8 cellular contexts compared by ENCODE assay signal in the genomic region with DNA sequence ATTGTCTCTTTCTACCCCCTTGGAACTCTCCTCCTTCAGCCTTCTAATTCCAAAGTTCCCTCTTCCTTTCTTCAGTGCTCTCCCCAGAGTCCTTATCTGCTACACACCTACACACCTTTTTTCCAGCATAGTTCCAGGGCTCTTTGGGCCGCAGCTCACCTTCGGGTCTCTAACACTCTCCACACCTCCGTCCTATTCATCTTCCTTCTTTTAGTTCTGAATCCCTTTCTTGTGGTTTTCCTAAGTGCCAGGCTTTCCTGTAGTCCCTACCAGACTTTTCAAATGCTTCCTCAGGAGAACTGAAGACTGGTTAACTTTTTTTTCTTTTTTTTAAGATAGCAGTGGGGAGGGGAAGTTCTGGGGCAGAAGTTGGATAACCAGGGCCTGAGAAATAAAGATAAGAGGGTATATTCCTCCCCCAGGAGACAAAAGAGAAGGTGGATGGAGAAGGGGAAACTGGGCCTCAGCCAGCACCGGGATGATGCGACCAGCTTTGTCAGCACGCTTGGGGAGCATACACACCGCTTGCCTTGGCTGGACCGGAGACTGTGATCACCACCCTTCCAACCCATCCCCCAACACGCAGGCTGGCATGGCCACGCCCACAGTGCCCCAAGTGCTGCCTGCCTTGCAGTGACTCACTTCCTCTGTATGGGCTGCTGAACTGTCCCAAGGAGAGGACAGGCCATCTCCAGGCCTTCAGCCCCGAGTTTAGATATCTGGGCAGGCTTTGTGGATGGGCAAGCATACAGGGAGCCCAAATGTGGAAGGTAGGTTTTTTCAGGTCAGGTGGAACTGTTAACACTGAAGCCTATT. TPM values are rescaled to one million over a fixed set of nuclear protein-coding genes. Genes with fewer than 3 reads are reported as not detected.
DNase-seq lines count a peak whose midpoint lies in the region; ATAC-seq, FAIRE-seq and TF ChIP-seq lines count a peak whose summit lies in the region.

No MANE protein-coding gene starts in this region.

- CTCF ChIA-PET in activated CD8-positive, alpha-beta T cell treated with anti-CD3 and anti-CD28 coated beads, Interleukin-2, amount 10 ng/mL, durations not matched to agents 7 days and 5 days (lab: Charles Lee) = interaction anchor here (0.9 to 12.4 kb wide), 9 partner anchors 9 to 361 kb away, joined by 3 to 164 read pairs (median 7); partner anchors contain the start of genes ENSA and MINDY1
- CTCF ChIA-PET in H1 (lab: Charles Lee; ENCODE audit: partially characterized antibody) = interaction anchor here (0.6 to 14.5 kb wide), 13 partner anchors 8 to 608 kb away, joined by 3 to 183 read pairs (median 5); partner anchors contain the start of gene MINDY1

- H3K27ac Mint-ChIP-seq in activated CD8-positive, alpha-beta T cell treated with anti-CD3 and anti-CD28 coated beads, Interleukin-2, amount 10 ng/mL, durations not matched to agents 7 days and 5 days = peak overlapping the region; percentile 50
- H3K27ac Mint-ChIP-seq in glutamatergic neuron (ENCODE audit: unreplicated experiment) = no peak overlapping the region

- peaks cover 12% of the 10 kb centered on the region for H3K36me3 Mint-ChIP-seq in activated CD8-positive, alpha-beta T cell treated with anti-CD3 and anti-CD28 coated beads, Interleukin-2, amount 10 ng/mL, durations not matched to agents 7 days and 5 days (ENCODE audit: low read depth)
- no peaks in the 10 kb centered on the region for H3K36me3 Mint-ChIP-seq in glutamatergic neuron (ENCODE audit: unreplicated experiment)

- H3K23me2 ChIP-seq in H1 (ENCODE audit: low read depth, low read length) = peaks cover 12% of the 10 kb centered on the region

- WGBS in H1 (ENCODE audit: extremely low coverage in 1 of 2, insufficient coverage in 1 of 2, insufficient read length in 1 of 2, insufficient replicate concordance in 2 of 2, low coverage in 1 of 2, low lambda C conversion rate in 2 of 2, missing lambda C conversion rate in 1 of 2), 2 experiments = 71% methylated on average over 11 of the region's 11 CpGs; no CpG with 5 or more reads in 1 of the 2 experiments

- peak overlapping the region; percentile 7 for H4K5ac ChIP-seq in H1 (ENCODE audit: insufficient read length, low read depth, low read length)

- H4K91ac ChIP-seq in H1 (replicated peaks; ENCODE audit: insufficient read length, low read length) = peak overlapping the region; percentile 61

- no peak for TF ChIP-seq RAD21 in H1 (IDR thresholded peaks at IDR 0.05 in 1 of 2, conservative IDR thresholded peaks at IDR 0.05 in 1 of 2; ENCODE audit: low read depth in 2 of 2, low read length in 2 of 2)

- POLR2A ChIA-PET in activated CD8-positive, alpha-beta T cell treated with anti-CD3 and anti-CD28 coated beads, Interleukin-2, amount 10 ng/mL, durations not matched to agents 7 days and 5 days (lab: Charles Lee) = interaction anchor here (0.6 to 1.3 kb wide), 4 partner anchors 13 to 348 kb away, joined by 3 to 4 read pairs (median 4); partner anchors contain the start of genes C1orf56 and ENSA
- POLR2A ChIA-PET in H1 (lab: Charles Lee; ENCODE audit: partially characterized antibody) = interaction anchor here (0.8 to 10.5 kb wide), 8 partner anchors 8 to 71 kb away, joined by 3 to 133 read pairs (median 8); partner anchors contain the start of genes ANXA9 and C1orf56

- H3K4me2 ChIP-seq in H1 (ENCODE audit: insufficient read depth in 1 of 2, low read depth in 2 of 2, low read length in 2 of 2) = peak overlapping the region; percentile 37 to 83; a peak in 3 of 4 replicates

- H3K9ac ChIP-seq in H1 (replicated peaks in 1 of 4; ENCODE audit: extremely low read depth in 1 of 4, low read depth in 3 of 4, low read length in 3 of 4) = no peak overlapping the region; a peak in 2 of 7 replicates
- no peak overlapping the region for H3K9ac ChIP-seq in muscle layer of colon (ENCODE audit: low read length)

- H3K27ac ChIP-seq in H1 (ENCODE audit: low read depth, low read length) = peak overlapping the region; percentile 28; the same call in 1 of the 2 replicates
- H3K27ac ChIP-seq in muscle layer of colon (ENCODE audit: low read depth, low read length) = peak overlapping the region; percentile 59

- H3K27me3 ChIP-seq in H1 (replicated peaks in 1 of 4; ENCODE audit: control insufficient read depth in 3 of 4, extremely low read depth in 1 of 4, insufficient read depth in 3 of 4, low read length in 3 of 4) (no peaks in the 10 kb centered on the region), muscle layer of colon (ENCODE audit: control insufficient read depth in 1 of 2, insufficient read depth in 2 of 2, low read length in 2 of 2) (no peaks in the 10 kb centered on the region)

- H3K4me3 Mint-ChIP-seq in activated CD8-positive, alpha-beta T cell treated with anti-CD3 and anti-CD28 coated beads, Interleukin-2, amount 10 ng/mL, durations not matched to agents 7 days and 5 days = peak overlapping the region; percentile 67
- H3K4me3 Mint-ChIP-seq in glutamatergic neuron (ENCODE audit: unreplicated experiment) = no peak overlapping the region

- no peak overlapping the region for H2BK120ac ChIP-seq in H1 (replicated peaks; ENCODE audit: low read depth, low read length)

- H2BK12ac ChIP-seq in H1 (ENCODE audit: low read depth, low read length) = peak overlapping the region; percentile 94; the same call in 1 of the 2 replicates

- H3K56ac ChIP-seq in H1 (replicated peaks; ENCODE audit: insufficient read length, low read depth, low read length) = no peak overlapping the region

- peaks cover 18 to 45% (median 40%) of the 10 kb centered on the region in 4 experiments for H3K4me1 ChIP-seq in H1 (replicated peaks in 1 of 4; ENCODE audit: control insufficient read depth in 3 of 4, insufficient read depth in 4 of 4, low read length in 3 of 4)
- H3K4me1 ChIP-seq in muscle layer of colon (ENCODE audit: insufficient read depth, low read length) = peaks cover 29% of the 10 kb centered on the region

- H3K36me3 ChIP-seq in H1 (ENCODE audit: control insufficient read depth in 2 of 4, insufficient read depth in 4 of 4, low read length in 3 of 4) = no peaks in the 10 kb centered on the region
- no peaks in the 10 kb centered on the region for H3K36me3 ChIP-seq in muscle layer of colon (ENCODE audit: insufficient read depth, low read length)

- peaks cover 6 to 24% of the 10 kb centered on the region in 2 experiments; a peak in 3 of 4 replicates for H3K79me2 ChIP-seq in H1 (ENCODE audit: control insufficient read depth in 1 of 2, insufficient read depth in 2 of 2, low read length in 2 of 2)

- peaks cover 4 to 7% of the 10 kb centered on the region in 2 experiments for H4K20me1 ChIP-seq in H1 (replicated peaks in 1 of 2; ENCODE audit: control insufficient read depth in 1 of 2, insufficient read depth in 2 of 2, low read length in 2 of 2)

- no peak for ATAC-seq in activated CD8-positive, alpha-beta T cell treated with anti-CD3 and anti-CD28 coated beads, Interleukin-2, amount 10 ng/mL, durations not matched to agents 7 days and 5 days
- no peak for ATAC-seq in HG02571 (IDR thresholded peaks at IDR 0.05; ENCODE audit: unreplicated experiment)

- FAIRE-seq in H1 (lab: Jason Lieb, UNC) = no peak

- H3K4me1 Mint-ChIP-seq in activated CD8-positive, alpha-beta T cell treated with anti-CD3 and anti-CD28 coated beads, Interleukin-2, amount 10 ng/mL, durations not matched to agents 7 days and 5 days (ENCODE audit: low read depth) = peaks cover 60% of the 10 kb centered on the region
- peaks cover 23% of the 10 kb centered on the region for H3K4me1 Mint-ChIP-seq in glutamatergic neuron (ENCODE audit: low read depth, unreplicated experiment)

- peak overlapping the region; percentile 75; the same call in 1 of the 2 replicates for H2BK15ac ChIP-seq in H1 (ENCODE audit: low read length)

- TF ChIP-seq POLR2A in H1 (IDR thresholded peaks at IDR 0.05; ENCODE audit: control extremely low read depth in 1 of 2, low read depth in 2 of 2, low read length in 2 of 2) = no peak; a peak in 1 of 3 replicates

- H3K9me3 ChIP-seq in H1 (ENCODE audit: insufficient read depth in 2 of 2, low read depth in 1 of 2, low read length in 1 of 2) (no peaks in the 10 kb centered on the region), muscle layer of colon (ENCODE audit: low read length) (no peaks in the 10 kb centered on the region)

- no peaks in the 10 kb centered on the region for H3K9me3 Mint-ChIP-seq in activated CD8-positive, alpha-beta T cell treated with anti-CD3 and anti-CD28 coated beads, Interleukin-2, amount 10 ng/mL, durations not matched to agents 7 days and 5 days (ENCODE audit: insufficient read depth)
- H3K9me3 Mint-ChIP-seq in glutamatergic neuron (ENCODE audit: unreplicated experiment) = peaks cover 4% of the 10 kb centered on the region

- peak; percentile 82 for DNase-seq in DMS53 treated with DMSO at 0.1 percent for 48 hours (lab: John Stamatoyannopoulos, UW; ENCODE audit: unreplicated experiment)
- peak; percentile 85 for DNase-seq in NOMO-1 treated with DMSO at 0.1 percent for 48 hours (lab: John Stamatoyannopoulos, UW; ENCODE audit: unreplicated experiment)
- DNase-seq in activated CD8-positive, alpha-beta T cell treated with anti-CD3 and anti-CD28 coated beads, Interleukin-2, amount 10 ng/mL, durations not matched to agents 7 days and 5 days = peak; percentile 72
- peak in 1 of 2 experiments; percentile 82 for DNase-seq in H1 (ENCODE audit: low read depth in 1 of 2, low spot score in 2 of 2)
- peak; percentile 86 for DNase-seq in stimulated activated CD8-positive, alpha-beta memory T cell treated with anti-CD3 and anti-CD28 coated beads, Interleukin-4, amount 100 ng/mL, for 48 hours
- no peak for DNase-seq in glutamatergic neuron

- no peak for TF ChIP-seq EP300 in H1 (IDR thresholded peaks at IDR 0.05; ENCODE audit: borderline replicate concordance in 1 of 2, low read depth in 2 of 2, low read length in 2 of 2)

- no peaks in the 10 kb centered on the region for H3K27me3 Mint-ChIP-seq in activated CD8-positive, alpha-beta T cell treated with anti-CD3 and anti-CD28 coated beads, Interleukin-2, amount 10 ng/mL, durations not matched to agents 7 days and 5 days (ENCODE audit: low read depth)
- H3K27me3 Mint-ChIP-seq in glutamatergic neuron (ENCODE audit: unreplicated experiment) = peaks cover 7% of the 10 kb centered on the region

- peak overlapping the region; percentile 57 for H3K18ac ChIP-seq in H1 (ENCODE audit: extremely low read depth, low read length)

- H3K4me3 ChIP-seq in H1 (ENCODE audit: extremely low read depth in 1 of 4, insufficient read depth in 2 of 4, low read depth in 3 of 4, low read length in 4 of 4) (peak overlapping the region in 1 of 4 experiments; percentile 22; a peak in 2 of 8 replicates), muscle layer of colon (ENCODE audit: low read depth in 1 of 2, low read length in 2 of 2) (no peak overlapping the region)

- peak overlapping the region; percentile 92; the same call in 1 of the 2 replicates for H2AK5ac ChIP-seq in H1 (ENCODE audit: low read depth, low read length)

- H3K14ac ChIP-seq in H1 (ENCODE audit: insufficient read length) = no peak overlapping the region

- no peak for TF ChIP-seq CTCF in H1 (IDR thresholded peaks at IDR 0.05; ENCODE audit: control extremely low read depth in 1 of 3, insufficient read depth in 1 of 3, low read depth in 1 of 3, low read length in 3 of 3)
- TF ChIP-seq CTCF in glutamatergic neuron (IDR thresholded peaks at IDR 0.05; ENCODE audit: partially characterized antibody, unreplicated experiment) = no peak

- H2BK5ac ChIP-seq in H1 (ENCODE audit: low read depth, low read length) = peak overlapping the region; percentile 79

- no peak overlapping the region for H3K4ac ChIP-seq in H1 (replicated peaks; ENCODE audit: insufficient read length, low read depth, low read length)

- peak overlapping the region; percentile 86; the same call in 1 of the 2 replicates for H2BK20ac ChIP-seq in H1 (ENCODE audit: low read length)

- H4K8ac ChIP-seq in H1 (ENCODE audit: extremely low read depth, insufficient read depth, low read length) = no peak overlapping the region

- no peak overlapping the region for H2AFZ ChIP-seq in H1 (ENCODE audit: low read length)

- H3K23ac ChIP-seq in H1 (ENCODE audit: insufficient read length) = no peak overlapping the region

- peaks cover 4% of the 10 kb centered on the region; the same call in 1 of the 2 replicates for H3K79me1 ChIP-seq in H1 (ENCODE audit: low read depth, low read length)

RNA-seq across cellular contexts. Expression of gene CERS2, which starts 2.5 kb away (rescaled TPM):
- total RNA-seq in activated CD8-positive, alpha-beta T cell treated with anti-CD3 and anti-CD28 coated beads, Interleukin-2, amount 10 ng/mL, durations not matched to agents 7 days and 5 days = 100 to 1,000 TPM; 149 to 150 TPM
- total RNA-seq in H1 (2021; fragmentation: NEBNext Ultra II Directional; extraction: Animal tissue kit (Norgen Biotek cat#: 25700)) = 237 and 241 TPM in 2 replicates
- 153 and 216 TPM in 2 replicates for polyA plus RNA-seq in H1 (2011; rRNA removed)
- polyA plus RNA-seq in H1 (2011; cell fraction: cytosol; rRNA removed) = 153 TPM
- 172 TPM for polyA plus RNA-seq in H1 (2011; cell fraction: nucleus; rRNA removed)
- polyA plus RNA-seq in H1 (2012, experiment 1 of 2) = 143 to 179 TPM (median 156 TPM) in 4 replicates
- polyA plus RNA-seq in H1 (2012, experiment 2 of 2) = 302 TPM
- polyA plus RNA-seq in H1 (2013, experiment 1 of 2) = 284 TPM
- polyA plus RNA-seq in H1 (2013, experiment 2 of 2) = 302 TPM
- polyA minus RNA-seq in H1 (2011; rRNA and poly(A)+ RNA removed) = 234 and 288 TPM in 2 replicates
- polyA minus RNA-seq in H1 (2011; cell fraction: cytosol; rRNA and poly(A)+ RNA removed) = 120 TPM
- 98.2 TPM for polyA minus RNA-seq in H1 (2011; cell fraction: nucleus; rRNA and poly(A)+ RNA removed)
- total RNA-seq in glutamatergic neuron (ENCODE audit: unreplicated experiment) = 94.2 TPM

RNA-seq across cellular contexts. Expression of gene ANXA9, which starts 5.0 kb away (rescaled TPM):
- total RNA-seq in activated CD8-positive, alpha-beta T cell treated with anti-CD3 and anti-CD28 coated beads, Interleukin-2, amount 10 ng/mL, durations not matched to agents 7 days and 5 days = not detected
- total RNA-seq in H1 (2021; fragmentation: NEBNext Ultra II Directional; extraction: Animal tissue kit (Norgen Biotek cat#: 25700)) = 1.5 and 1.8 TPM in 2 replicates
- 3.3 and 3.5 TPM in 2 replicates for polyA plus RNA-seq in H1 (2011; rRNA removed)
- 3.7 TPM for polyA plus RNA-seq in H1 (2011; cell fraction: cytosol; rRNA removed)
- polyA plus RNA-seq in H1 (2011; cell fraction: nucleus; rRNA removed) = 5.8 TPM
- polyA plus RNA-seq in H1 (2012, experiment 1 of 2) = 2.4 to 3.2 TPM (median 3.0 TPM) in 4 replicates
- 2.2 TPM for polyA plus RNA-seq in H1 (2012, experiment 2 of 2)
- polyA plus RNA-seq in H1 (2013, experiment 1 of 2) = 1.1 TPM
- 1.3 TPM for polyA plus RNA-seq in H1 (2013, experiment 2 of 2)
- polyA minus RNA-seq in H1 (2011; rRNA and poly(A)+ RNA removed) = 4.3 and 7.1 TPM in 2 replicates
- 4.5 TPM for polyA minus RNA-seq in H1 (2011; cell fraction: cytosol; rRNA and poly(A)+ RNA removed)
- 5.6 TPM for polyA minus RNA-seq in H1 (2011; cell fraction: nucleus; rRNA and poly(A)+ RNA removed)
- not detected for total RNA-seq in glutamatergic neuron (ENCODE audit: unreplicated experiment)

RNA-seq across cellular contexts. Expression of gene MINDY1, which starts 29.6 kb away (rescaled TPM):
- total RNA-seq in activated CD8-positive, alpha-beta T cell treated with anti-CD3 and anti-CD28 coated beads, Interleukin-2, amount 10 ng/mL, durations not matched to agents 7 days and 5 days = 1 to 10 TPM; 9.1 to 9.9 TPM
- 10.6 and 11.4 TPM in 2 replicates for total RNA-seq in H1 (2021; fragmentation: NEBNext Ultra II Directional; extraction: Animal tissue kit (Norgen Biotek cat#: 25700))
- polyA plus RNA-seq in H1 (2011; rRNA removed) = 10.3 and 11.5 TPM in 2 replicates
- polyA plus RNA-seq in H1 (2011; cell fraction: cytosol; rRNA removed) = 8.7 TPM
- 15.1 TPM for polyA plus RNA-seq in H1 (2011; cell fraction: nucleus; rRNA removed)
- 8.3 to 9.2 TPM (median 8.6 TPM) in 4 replicates for polyA plus RNA-seq in H1 (2012, experiment 1 of 2)
- polyA plus RNA-seq in H1 (2012, experiment 2 of 2) = 7.1 TPM
- polyA plus RNA-seq in H1 (2013, experiment 1 of 2) = 6.2 TPM
- 5.9 TPM for polyA plus RNA-seq in H1 (2013, experiment 2 of 2)
- polyA minus RNA-seq in H1 (2011; rRNA and poly(A)+ RNA removed) = 14.8 and 16.8 TPM in 2 replicates
- polyA minus RNA-seq in H1 (2011; cell fraction: cytosol; rRNA and poly(A)+ RNA removed) = 11.1 TPM
- polyA minus RNA-seq in H1 (2011; cell fraction: nucleus; rRNA and poly(A)+ RNA removed) = 9.8 TPM
- total RNA-seq in glutamatergic neuron (ENCODE audit: unreplicated experiment) = 26.2 TPM

RNA-seq across cellular contexts. Expression of gene PRUNE1, which starts 31.2 kb away (rescaled TPM):
- total RNA-seq in activated CD8-positive, alpha-beta T cell treated with anti-CD3 and anti-CD28 coated beads, Interleukin-2, amount 10 ng/mL, durations not matched to agents 7 days and 5 days = 10 to 100 TPM; 15.8 to 19.0 TPM
- 27.5 and 32.8 TPM in 2 replicates for total RNA-seq in H1 (2021; fragmentation: NEBNext Ultra II Directional; extraction: Animal tissue kit (Norgen Biotek cat#: 25700))
- polyA plus RNA-seq in H1 (2011; rRNA removed) = 42.8 and 54.2 TPM in 2 replicates
- polyA plus RNA-seq in H1 (2011; cell fraction: cytosol; rRNA removed) = 39.8 TPM
- 28.4 TPM for polyA plus RNA-seq in H1 (2011; cell fraction: nucleus; rRNA removed)
- 23.4 to 32.8 TPM (median 28.8 TPM) in 4 replicates for polyA plus RNA-seq in H1 (2012, experiment 1 of 2)
- 25.5 TPM for polyA plus RNA-seq in H1 (2012, experiment 2 of 2)
- polyA plus RNA-seq in H1 (2013, experiment 1 of 2) = 21.6 TPM
- polyA plus RNA-seq in H1 (2013, experiment 2 of 2) = 24.7 TPM
- polyA minus RNA-seq in H1 (2011; rRNA and poly(A)+ RNA removed) = 44.0 and 46.6 TPM in 2 replicates
- polyA minus RNA-seq in H1 (2011; cell fraction: cytosol; rRNA and poly(A)+ RNA removed) = 30.5 TPM
- 13.5 TPM for polyA minus RNA-seq in H1 (2011; cell fraction: nucleus; rRNA and poly(A)+ RNA removed)
- total RNA-seq in glutamatergic neuron (ENCODE audit: unreplicated experiment) = 14.9 TPM

RNA-seq across cellular contexts. Expression of gene SETDB1, which starts 50.9 kb away (rescaled TPM):
- 10 to 100 TPM; 58.5 to 59.3 TPM for total RNA-seq in activated CD8-positive, alpha-beta T cell treated with anti-CD3 and anti-CD28 coated beads, Interleukin-2, amount 10 ng/mL, durations not matched to agents 7 days and 5 days
- total RNA-seq in H1 (2021; fragmentation: NEBNext Ultra II Directional; extraction: Animal tissue kit (Norgen Biotek cat#: 25700)) = 48.8 and 49.9 TPM in 2 replicates
- 26.9 and 27.5 TPM in 2 replicates for polyA plus RNA-seq in H1 (2011; rRNA removed)
- 33.1 TPM for polyA plus RNA-seq in H1 (2011; cell fraction: cytosol; rRNA removed)
- polyA plus RNA-seq in H1 (2011; cell fraction: nucleus; rRNA removed) = 56.0 TPM
- 39.7 to 50.9 TPM (median 43.9 TPM) in 4 replicates for polyA plus RNA-seq in H1 (2012, experiment 1 of 2)
- 9.5 TPM for polyA plus RNA-seq in H1 (2012, experiment 2 of 2)
- polyA plus RNA-seq in H1 (2013, experiment 1 of 2) = 23.7 TPM
- 23.0 TPM for polyA plus RNA-seq in H1 (2013, experiment 2 of 2)
- 79.4 and 81.0 TPM in 2 replicates for polyA minus RNA-seq in H1 (2011; rRNA and poly(A)+ RNA removed)
- polyA minus RNA-seq in H1 (2011; cell fraction: cytosol; rRNA and poly(A)+ RNA removed) = 32.3 TPM
- 66.2 TPM for polyA minus RNA-seq in H1 (2011; cell fraction: nucleus; rRNA and poly(A)+ RNA removed)
- total RNA-seq in glutamatergic neuron (ENCODE audit: unreplicated experiment) = 57.0 TPM
